8 cellular contexts compared by ENCODE assay signal in the genomic region with DNA sequence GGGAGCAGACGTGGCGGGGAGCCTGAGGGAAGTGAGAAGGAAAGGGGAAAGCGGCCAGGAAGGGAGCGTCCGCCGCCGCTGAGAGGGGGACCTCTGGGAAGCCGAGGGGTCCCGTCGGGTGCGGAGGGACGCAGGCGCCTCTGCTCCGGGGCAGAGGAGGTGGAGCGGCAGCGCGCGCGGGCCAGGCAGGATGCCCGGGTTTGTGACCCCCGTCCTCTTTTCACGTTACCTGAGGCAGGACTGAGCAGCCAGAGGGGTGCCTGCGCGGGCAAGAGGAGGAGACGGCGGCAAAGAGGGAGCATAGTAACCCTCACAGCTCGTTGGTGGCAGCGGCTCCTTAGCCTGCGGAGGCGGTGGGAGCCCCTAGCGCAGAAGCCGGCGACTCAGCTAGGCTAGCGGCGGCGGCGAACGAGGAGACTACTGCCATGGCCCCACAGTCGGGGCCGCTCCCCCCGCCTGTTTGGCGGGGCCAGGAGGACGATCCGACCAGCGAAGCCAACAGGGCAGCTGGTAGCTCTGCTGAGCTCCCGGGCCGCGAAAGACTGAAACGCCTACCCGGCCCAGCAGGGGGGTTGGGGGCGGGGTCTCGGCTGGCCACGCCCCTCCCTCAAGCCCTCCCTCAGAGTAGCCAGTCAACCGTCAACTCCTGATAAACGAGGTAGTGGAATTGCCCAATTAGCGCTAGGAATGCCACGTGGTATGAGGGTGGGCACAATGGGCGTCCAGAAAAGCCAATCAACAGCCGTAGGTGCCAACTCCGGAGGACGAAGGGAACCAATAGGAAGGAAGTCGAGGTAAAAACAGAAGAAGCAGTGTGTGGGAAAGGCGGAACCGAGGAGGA. TPM values are rescaled to one million over a fixed set of nuclear protein-coding genes. Genes with fewer than 3 reads are reported as not detected.
DNase-seq lines count a peak whose midpoint lies in the region; ATAC-seq, FAIRE-seq and TF ChIP-seq lines count a peak whose summit lies in the region.

A gene with protein sequence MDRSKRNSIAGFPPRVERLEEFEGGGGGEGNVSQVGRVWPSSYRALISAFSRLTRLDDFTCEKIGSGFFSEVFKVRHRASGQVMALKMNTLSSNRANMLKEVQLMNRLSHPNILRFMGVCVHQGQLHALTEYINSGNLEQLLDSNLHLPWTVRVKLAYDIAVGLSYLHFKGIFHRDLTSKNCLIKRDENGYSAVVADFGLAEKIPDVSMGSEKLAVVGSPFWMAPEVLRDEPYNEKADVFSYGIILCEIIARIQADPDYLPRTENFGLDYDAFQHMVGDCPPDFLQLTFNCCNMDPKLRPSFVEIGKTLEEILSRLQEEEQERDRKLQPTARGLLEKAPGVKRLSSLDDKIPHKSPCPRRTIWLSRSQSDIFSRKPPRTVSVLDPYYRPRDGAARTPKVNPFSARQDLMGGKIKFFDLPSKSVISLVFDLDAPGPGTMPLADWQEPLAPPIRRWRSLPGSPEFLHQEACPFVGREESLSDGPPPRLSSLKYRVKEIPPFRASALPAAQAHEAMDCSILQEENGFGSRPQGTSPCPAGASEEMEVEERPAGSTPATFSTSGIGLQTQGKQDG (minus strand): TSS at position 541 of the 841 bp plus-strand sequence. CDS start 33,378 bp downstream, outside the sequence.

- H3K9me3 Mint-ChIP-seq in activated CD8-positive, alpha-beta memory T cell treated with anti-CD3 and anti-CD28 coated beads, Interleukin-2, amount 10 ng/mL, durations not matched to agents 7 days and 5 days (ENCODE audit: low read depth): no peaks in the 10 kb centered on the region
- no peaks in the 10 kb centered on the region for H3K9me3 Mint-ChIP-seq in endothelial cell (ENCODE audit: unreplicated experiment)

- H3K36me3 Mint-ChIP-seq in activated CD8-positive, alpha-beta memory T cell treated with anti-CD3 and anti-CD28 coated beads, Interleukin-2, amount 10 ng/mL, durations not matched to agents 7 days and 5 days: peaks cover 5% of the 10 kb centered on the region
- H3K36me3 Mint-ChIP-seq in endothelial cell (ENCODE audit: low read depth, unreplicated experiment): no peaks in the 10 kb centered on the region

- H3K27me3 Mint-ChIP-seq in activated CD8-positive, alpha-beta memory T cell treated with anti-CD3 and anti-CD28 coated beads, Interleukin-2, amount 10 ng/mL, durations not matched to agents 7 days and 5 days: peaks cover 4% of the 10 kb centered on the region
- H3K27me3 Mint-ChIP-seq in endothelial cell (ENCODE audit: unreplicated experiment): peaks cover 5% of the 10 kb centered on the region

- no peak within 1 kb of the TSS for H3K27ac Mint-ChIP-seq in activated CD8-positive, alpha-beta memory T cell treated with anti-CD3 and anti-CD28 coated beads, Interleukin-2, amount 10 ng/mL, durations not matched to agents 7 days and 5 days
- no peak within 1 kb of the TSS for H3K27ac Mint-ChIP-seq in endothelial cell (ENCODE audit: unreplicated experiment)

- FAIRE-seq in HTR-8/SVneo (lab: Jason Lieb, UNC): peak; percentile 89

- H3K4me3 Mint-ChIP-seq in activated CD8-positive, alpha-beta memory T cell treated with anti-CD3 and anti-CD28 coated beads, Interleukin-2, amount 10 ng/mL, durations not matched to agents 7 days and 5 days: no peak within 1 kb of the TSS
- no peak within 1 kb of the TSS for H3K4me3 Mint-ChIP-seq in endothelial cell (ENCODE audit: unreplicated experiment)

- peak; percentile 91 for DNase-seq in D341Med (ENCODE audit: low spot score)
- peak; percentile 97 for DNase-seq in HTR-8/SVneo (ENCODE audit: insufficient read length, low spot score)
- DNase-seq in NOMO-1 (lab: John Stamatoyannopoulos, UW; ENCODE audit: unreplicated experiment in 2 of 2): peak; percentile 99 to 100
- DNase-seq in activated CD8-positive, alpha-beta memory T cell treated with anti-CD3 and anti-CD28 coated beads, Interleukin-2, amount 10 ng/mL, durations not matched to agents 7 days and 5 days: peak; percentile 99
- peak; percentile 96 for DNase-seq in endothelial cell (ENCODE audit: low spot score)
- peak; percentile 97 for DNase-seq in mesenteric fat pad (ENCODE audit: low spot score)
- peak; percentile 89 for DNase-seq in stimulated activated CD8-positive, alpha-beta memory T cell treated with anti-CD3 and anti-CD28 coated beads, Interleukin-15, amount 100 ng/mL, for 1 hour (ENCODE audit: low read depth)

- TF ChIP-seq CTCF in endothelial cell (IDR thresholded peaks at IDR 0.05; ENCODE audit: unreplicated experiment): no peak

- CTCF ChIA-PET in activated CD8-positive, alpha-beta memory T cell treated with anti-CD3 and anti-CD28 coated beads, Interleukin-2, amount 10 ng/mL, durations not matched to agents 7 days and 5 days (lab: Charles Lee): interaction anchor here (0.6 to 8.2 kb wide), 18 partner anchors 8 to 759 kb away, joined by 3 to 163 read pairs (median 4); partner anchors contain the start of genes AKR1A1, HECTD3, HPDL and MUTYH

- H3K4me1 Mint-ChIP-seq in activated CD8-positive, alpha-beta memory T cell treated with anti-CD3 and anti-CD28 coated beads, Interleukin-2, amount 10 ng/mL, durations not matched to agents 7 days and 5 days: peaks cover 4% of the 10 kb centered on the region
- H3K4me1 Mint-ChIP-seq in endothelial cell (ENCODE audit: unreplicated experiment): peaks cover 3% of the 10 kb centered on the region

- peak; percentile 80 for ATAC-seq in GM21390 (IDR thresholded peaks at IDR 0.05; ENCODE audit: unreplicated experiment)
- peak; percentile 95 for ATAC-seq in activated CD8-positive, alpha-beta memory T cell treated with anti-CD3 and anti-CD28 coated beads, Interleukin-2, amount 10 ng/mL, durations not matched to agents 7 days and 5 days

RNA-seq across cellular contexts. Expression of the gene that starts here (rescaled TPM):
- 1 to 10 TPM; 3.0 to 4.4 TPM for total RNA-seq in activated CD8-positive, alpha-beta memory T cell treated with anti-CD3 and anti-CD28 coated beads, Interleukin-2, amount 10 ng/mL, durations not matched to agents 7 days and 5 days
- 8.0 TPM for total RNA-seq in endothelial cell (ENCODE audit: unreplicated experiment)
- total RNA-seq in mesenteric fat pad: 2.8 TPM

Comparison
In these comparisons a context has a peak if more than half of its experiments do, and no peak if none do; other contexts are left out.
1. Peak in every context shown above with its lines: DNase-seq and ATAC-seq.